11 cellular contexts compared by ENCODE assay signal in genomic region chr20:57450931-57451330, GRCh38. TPM values are rescaled to one million over a fixed set of nuclear protein-coding genes. Genes with fewer than 3 reads are reported as not detected.
DNase-seq lines count a peak whose midpoint lies in the region; ATAC-seq and TF ChIP-seq lines count a peak whose summit lies in the region.
"Had no signal": no experiment of that assay in that cellular context is flagged by ENCODE, and none has a peak within 500 bp of the region (broad histone marks: within the 10 kb centered on the region; RNA-seq: fewer than 3 reads in every experiment).

No MANE protein-coding gene starts in this region.

- no peaks in the 10 kb centered on the region for H3K27me3 ChIP-seq in spleen (replicated peaks in 1 of 7)
- no peaks in the 10 kb centered on the region for H3K27me3 ChIP-seq in prostate gland (replicated peaks; ENCODE audit: insufficient read depth)

- H3K9me3 Mint-ChIP-seq in activated CD8-positive, alpha-beta T cell treated with anti-CD3 and anti-CD28 coated beads, Interleukin-2, amount 10 ng/mL, durations not matched to agents 7 days and 5 days (ENCODE audit: insufficient read depth): peaks cover 3% of the 10 kb centered on the region
- peaks cover 4% of the 10 kb centered on the region for H3K9me3 Mint-ChIP-seq in activated CD8-positive, alpha-beta T cell treated with anti-CD3 and anti-CD28 coated beads for 36 hours

- H3K36me3 Mint-ChIP-seq in activated CD8-positive, alpha-beta T cell treated with anti-CD3 and anti-CD28 coated beads, Interleukin-2, amount 10 ng/mL, durations not matched to agents 7 days and 5 days (ENCODE audit: low read depth): no peaks in the 10 kb centered on the region
- H3K36me3 Mint-ChIP-seq in activated CD8-positive, alpha-beta T cell treated with anti-CD3 and anti-CD28 coated beads for 36 hours (ENCODE audit: low read depth): peaks cover 5% of the 10 kb centered on the region

- peak overlapping the region; percentile 52 for H3K27ac Mint-ChIP-seq in activated CD8-positive, alpha-beta T cell treated with anti-CD3 and anti-CD28 coated beads, Interleukin-2, amount 10 ng/mL, durations not matched to agents 7 days and 5 days
- H3K27ac Mint-ChIP-seq in activated CD8-positive, alpha-beta T cell treated with anti-CD3 and anti-CD28 coated beads for 36 hours: no peak overlapping the region

- H3K27ac ChIP-seq in spleen (peak overlapping the region in 7 of 8 donors; percentile 69 to 89 (median 78)), prostate gland (no peak overlapping the region)
- H3K27ac ChIP-seq: A549, GM23248 had no signal

- peaks cover 22 to 65% (median 38%) of the 10 kb centered on the region in 6 donors for H3K4me1 ChIP-seq in spleen
- peaks cover 9% of the 10 kb centered on the region for H3K4me1 ChIP-seq in prostate gland (replicated peaks)

- POLR2A ChIA-PET in activated CD8-positive, alpha-beta T cell treated with anti-CD3 and anti-CD28 coated beads, Interleukin-2, amount 10 ng/mL, durations not matched to agents 7 days and 5 days (lab: Charles Lee): no interaction called here
- POLR2A ChIA-PET in activated CD8-positive, alpha-beta T cell treated with anti-CD3 and anti-CD28 coated beads for 36 hours (lab: Charles Lee): interaction anchor here (0.8 kb wide), 1 partner anchor 16 kb away, joined by 3 read pairs; no protein-coding TSS in a partner anchor

- H3K36me3 ChIP-seq in spleen: no peaks in the 10 kb centered on the region
- H3K36me3 ChIP-seq in prostate gland: no peaks in the 10 kb centered on the region

- ATAC-seq in activated CD8-positive, alpha-beta T cell treated with anti-CD3 and anti-CD28 coated beads, Interleukin-2, amount 10 ng/mL, durations not matched to agents 7 days and 5 days: no peak
- ATAC-seq in activated CD8-positive, alpha-beta T cell treated with anti-CD3 and anti-CD28 coated beads for 36 hours: no peak
- peak; percentile 27 for ATAC-seq in HG02943 (IDR thresholded peaks at IDR 0.05; ENCODE audit: low read depth, unreplicated experiment)

- CTCF ChIA-PET in activated CD8-positive, alpha-beta T cell treated with anti-CD3 and anti-CD28 coated beads, Interleukin-2, amount 10 ng/mL, durations not matched to agents 7 days and 5 days (lab: Charles Lee): no interaction called here
- CTCF ChIA-PET in activated CD8-positive, alpha-beta T cell treated with anti-CD3 and anti-CD28 coated beads for 36 hours (lab: Charles Lee): no interaction called here

- whole genome bisulfite sequencing in spleen, 5 donors: 30 to 51% (median 35%) methylated on average over 3 to 13 of the region's 13 CpGs
- 60% methylated on average over 13 of the region's 13 CpGs for WGBS in prostate gland

- H3K4me3 Mint-ChIP-seq in activated CD8-positive, alpha-beta T cell treated with anti-CD3 and anti-CD28 coated beads, Interleukin-2, amount 10 ng/mL, durations not matched to agents 7 days and 5 days: no peak overlapping the region
- no peak overlapping the region for H3K4me3 Mint-ChIP-seq in activated CD8-positive, alpha-beta T cell treated with anti-CD3 and anti-CD28 coated beads for 36 hours

- no peak for TF ChIP-seq CTCF in activated CD8-positive, alpha-beta T cell treated with anti-CD3 and anti-CD28 coated beads for 36 hours (IDR thresholded peaks at IDR 0.05)
- TF ChIP-seq CTCF in spleen (IDR thresholded peaks at IDR 0.05 in 8 of 11, conservative IDR thresholded peaks at IDR 0.05 in 3 of 11) (no peak), prostate gland (IDR thresholded peaks at IDR 0.05) (no peak)

- TF ChIP-seq POLR2A in spleen (IDR thresholded peaks at IDR 0.05): no peak
- TF ChIP-seq POLR2A in prostate gland (IDR thresholded peaks at IDR 0.05): no peak

- peak overlapping the region in 1 of 8 donors; percentile 46 for H3K4me3 ChIP-seq in spleen
- no peak overlapping the region for H3K4me3 ChIP-seq in prostate gland
- H3K4me3 ChIP-seq: A549, GM23248 had no signal

- H3K27me3 Mint-ChIP-seq in activated CD8-positive, alpha-beta T cell treated with anti-CD3 and anti-CD28 coated beads, Interleukin-2, amount 10 ng/mL, durations not matched to agents 7 days and 5 days (ENCODE audit: low read depth): peaks cover 29% of the 10 kb centered on the region
- H3K27me3 Mint-ChIP-seq in activated CD8-positive, alpha-beta T cell treated with anti-CD3 and anti-CD28 coated beads for 36 hours: no peaks in the 10 kb centered on the region

- H3K9me3 ChIP-seq in spleen: peaks cover 0 to 2% (median 0%) of the 10 kb centered on the region in 8 donors
- no peaks in the 10 kb centered on the region for H3K9me3 ChIP-seq in prostate gland

- no peak for DNase-seq in activated CD8-positive, alpha-beta T cell treated with anti-CD3 and anti-CD28 coated beads, Interleukin-2, amount 10 ng/mL, durations not matched to agents 7 days and 5 days
- DNase-seq in activated CD8-positive, alpha-beta T cell treated with anti-CD3 and anti-CD28 coated beads for 36 hours: no peak
- DNase-seq in UCSD-AML1 (lab: John Stamatoyannopoulos, UW; ENCODE audit: unreplicated experiment): peak; percentile 64
- DNase-seq in spleen: peak; percentile 88
- no peak for DNase-seq in prostate gland (ENCODE audit: low spot score)
- DNase-seq in HT-29 (ENCODE audit: low spot score): no peak
- DNase-seq in posterior vena cava (ENCODE audit: low spot score): no peak
- DNase-seq: activated gamma-delta T cell had no signal

- peaks cover 38% of the 10 kb centered on the region for H3K4me1 Mint-ChIP-seq in activated CD8-positive, alpha-beta T cell treated with anti-CD3 and anti-CD28 coated beads, Interleukin-2, amount 10 ng/mL, durations not matched to agents 7 days and 5 days (ENCODE audit: low read depth)
- H3K4me1 Mint-ChIP-seq in activated CD8-positive, alpha-beta T cell treated with anti-CD3 and anti-CD28 coated beads for 36 hours (ENCODE audit: low read depth): peaks cover 31% of the 10 kb centered on the region

- intact Hi-C loops in activated CD8-positive, alpha-beta T cell treated with anti-CD3 and anti-CD28 coated beads for 36 hours (cut with micrococcal nuclease): no loop called here
- intact Hi-C loops in spleen (cut with DNase I; ENCODE audit: low total_unique reads): no loop called here
- intact Hi-C loops in prostate gland (cut with DNase I): no loop called here
- intact Hi-C loops in posterior vena cava (cut with DNase I): no loop called here

RNA-seq across cellular contexts. Expression of gene RBM38, which starts 59.7 kb away (rescaled TPM):
- total RNA-seq in activated CD8-positive, alpha-beta T cell treated with anti-CD3 and anti-CD28 coated beads, Interleukin-2, amount 10 ng/mL, durations not matched to agents 7 days and 5 days: 10 to 100 TPM; 53.8 to 57.1 TPM
- 100 to 1,000 TPM; 114 to 116 TPM for total RNA-seq in activated CD8-positive, alpha-beta T cell treated with anti-CD3 and anti-CD28 coated beads for 36 hours
- total RNA-seq in spleen (100 to 1,000 TPM in 1 of 7 donors, 10 to 100 TPM in 6; 49.2 to 120 (median 61.6) TPM), prostate gland (100 to 1,000 TPM in 1 of 2 donors, 10 to 100 TPM in 1; 29.9 to 104 TPM), posterior vena cava (10 to 100 TPM; 26.5 to 32.7 TPM)
- polyA plus RNA-seq in spleen: 10 to 100 TPM; 48.6 to 87.8 (median 81.2) TPM
- 98.7 and 102 TPM in 2 replicates for total RNA-seq in HT-29 (2014; rRNA removed; shearing (Covaris generic))

Comparison
In these comparisons a context has a peak if more than half of its experiments do, and no peak if none do; other contexts are left out.
1. DNase-seq: peak in UCSD-AML1 (single experiment) and spleen (single experiment); none in activated CD8-positive, alpha-beta T cell treated with anti-CD3 and anti-CD28 coated beads, Interleukin-2, amount 10 ng/mL, durations not matched to agents 7 days and 5 days (single experiment), activated CD8-positive, alpha-beta T cell treated with anti-CD3 and anti-CD28 coated beads for 36 hours (single experiment), prostate gland (single experiment), HT-29 (single experiment) and posterior vena cava (single experiment).
2. H3K27ac ChIP-seq: peak in spleen (7 of 8); none in prostate gland (0 of 2).